In the genomic region with DNA sequence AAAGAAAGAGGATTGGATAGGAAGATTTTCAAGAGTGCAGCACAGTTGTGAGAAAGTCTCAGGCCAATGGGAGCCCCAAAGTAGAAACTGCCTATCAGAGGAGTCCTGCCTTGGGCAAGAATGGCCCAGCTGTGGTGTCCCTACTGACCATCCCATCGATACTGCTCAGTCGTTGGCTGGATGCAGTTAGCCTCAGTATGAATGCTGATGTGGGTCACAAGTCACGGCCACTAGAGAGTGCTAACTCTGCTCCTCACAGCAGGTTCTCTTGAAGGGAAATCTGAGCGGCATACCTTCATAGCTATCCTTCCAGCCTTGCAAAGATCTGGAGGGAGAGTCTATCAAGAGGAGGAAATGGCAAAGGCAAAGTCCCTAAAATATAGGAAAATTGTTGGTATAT, we compare ENCODE assay signal across 10 cellular contexts. TPM values are rescaled to one million over a fixed set of nuclear protein-coding genes. Genes with fewer than 3 reads are reported as not detected.
A peak's percentile ranks its signal among the peaks of the same experiment; 100 is the strongest.
DNase-seq lines count a peak whose midpoint lies in the region; ATAC-seq, FAIRE-seq and TF ChIP-seq lines count a peak whose summit lies in the region.
"Had no signal": no experiment of that assay in that cellular context is flagged by ENCODE, and none has a peak within 500 bp of the region (broad histone marks: within the 10 kb centered on the region; RNA-seq: fewer than 3 reads in every experiment).

No MANE protein-coding gene starts in this region.

- peak; percentile 55 for ATAC-seq in HG02678 (IDR thresholded peaks at IDR 0.05; ENCODE audit: unreplicated experiment)
- ATAC-seq in mucosa of descending colon = peak; percentile 72
- ATAC-seq in activated CD8-positive, alpha-beta memory T cell treated with anti-CD3 and anti-CD28 coated beads, Interleukin-2, amount 10 ng/mL, durations not matched to agents 7 days and 5 days = no peak

- 41 to 69% (median 50%) methylated on average over 4 of the region's 4 CpGs for WGBS in spleen, 5 donors

- H3K4me1 Mint-ChIP-seq in activated CD4-positive, alpha-beta T cell treated with anti-CD3 and anti-CD28 coated beads, Interleukin-2, amount 10 ng/mL, durations not matched to agents 24 days and 14 days = no peaks in the 10 kb centered on the region
- peaks cover 2% of the 10 kb centered on the region for H3K4me1 Mint-ChIP-seq in activated CD8-positive, alpha-beta memory T cell treated with anti-CD3 and anti-CD28 coated beads, Interleukin-2, amount 10 ng/mL, durations not matched to agents 7 days and 5 days
- H3K4me1 Mint-ChIP-seq: activated naive CD8-positive, alpha-beta T cell treated with anti-CD3 and anti-CD28 coated beads for 36 hours had no signal

- TF ChIP-seq CTCF in GM10248 (IDR thresholded peaks at IDR 0.05; ENCODE audit: control extremely low read depth, extremely low read depth, low read depth, missing control alignments) = peak; percentile 30
- peak; percentile 41 for TF ChIP-seq CTCF in bronchial epithelial cell (IDR thresholded peaks at IDR 0.05; ENCODE audit: insufficient read depth, low read length, severe bottlenecking)
- TF ChIP-seq CTCF in mucosa of descending colon (IDR thresholded peaks at IDR 0.05) = no peak
- TF ChIP-seq CTCF in spleen (IDR thresholded peaks at IDR 0.05 in 8 of 11, conservative IDR thresholded peaks at IDR 0.05 in 3 of 11) = no peak

- no peak overlapping the region for H3K4me3 Mint-ChIP-seq in activated CD4-positive, alpha-beta T cell treated with anti-CD3 and anti-CD28 coated beads, Interleukin-2, amount 10 ng/mL, durations not matched to agents 24 days and 14 days
- no peak overlapping the region for H3K4me3 Mint-ChIP-seq in activated CD8-positive, alpha-beta memory T cell treated with anti-CD3 and anti-CD28 coated beads, Interleukin-2, amount 10 ng/mL, durations not matched to agents 7 days and 5 days
- H3K4me3 Mint-ChIP-seq: activated naive CD8-positive, alpha-beta T cell treated with anti-CD3 and anti-CD28 coated beads for 36 hours had no signal

- FAIRE-seq in bronchial epithelial cell (lab: Jason Lieb, UNC) = no peak

- H3K27me3 ChIP-seq in bronchial epithelial cell (ENCODE audit: control insufficient read depth, insufficient read depth, low read length) = no peaks in the 10 kb centered on the region
- H3K27me3 ChIP-seq in spleen (replicated peaks in 1 of 7) = peaks cover 0 to 10% (median 0%) of the 10 kb centered on the region in 7 donors

- H3K4me3 ChIP-seq in bronchial epithelial cell (ENCODE audit: low read depth, low read length) (no peak overlapping the region), mucosa of descending colon (no peak overlapping the region), spleen (no peak overlapping the region)

- no peak overlapping the region for H3K27ac ChIP-seq in spleen

- CTCF ChIA-PET in GM10248 (lab: Yijun Ruan, JAX) = interaction anchor here (0.7 to 1.7 kb wide), 7 partner anchors 10 to 361 kb away, joined by 3 to 5 read pairs (median 3); no protein-coding TSS in a partner anchor
- CTCF ChIA-PET in activated CD8-positive, alpha-beta memory T cell treated with anti-CD3 and anti-CD28 coated beads, Interleukin-2, amount 10 ng/mL, durations not matched to agents 7 days and 5 days (lab: Charles Lee) = interaction anchor here (1.5 to 1.8 kb wide), 2 partner anchors 12 to 363 kb away, joined by 4 read pairs; partner anchors contain the start of gene CETN3

- POLR2A ChIA-PET in GM10248 (lab: Yijun Ruan, JAX) = no interaction called here

- TF ChIP-seq POLR2A in spleen (IDR thresholded peaks at IDR 0.05) = no peak

- H3K4me1 ChIP-seq in mucosa of descending colon (ENCODE audit: low read depth) (no peaks in the 10 kb centered on the region), spleen (no peaks in the 10 kb centered on the region)

- H3K27me3 Mint-ChIP-seq in activated CD4-positive, alpha-beta T cell treated with anti-CD3 and anti-CD28 coated beads, Interleukin-2, amount 10 ng/mL, durations not matched to agents 24 days and 14 days = peaks cover 43% of the 10 kb centered on the region
- peaks cover 31% of the 10 kb centered on the region for H3K27me3 Mint-ChIP-seq in activated CD8-positive, alpha-beta memory T cell treated with anti-CD3 and anti-CD28 coated beads, Interleukin-2, amount 10 ng/mL, durations not matched to agents 7 days and 5 days

- H3K9me3 Mint-ChIP-seq in activated CD4-positive, alpha-beta T cell treated with anti-CD3 and anti-CD28 coated beads, Interleukin-2, amount 10 ng/mL, durations not matched to agents 24 days and 14 days = no peaks in the 10 kb centered on the region
- no peaks in the 10 kb centered on the region for H3K9me3 Mint-ChIP-seq in activated CD8-positive, alpha-beta memory T cell treated with anti-CD3 and anti-CD28 coated beads, Interleukin-2, amount 10 ng/mL, durations not matched to agents 7 days and 5 days (ENCODE audit: low read depth)
- H3K9me3 Mint-ChIP-seq: activated naive CD8-positive, alpha-beta T cell treated with anti-CD3 and anti-CD28 coated beads for 36 hours had no signal

- H3K36me3 ChIP-seq in bronchial epithelial cell (ENCODE audit: control insufficient read depth, insufficient read depth, low read length) (no peaks in the 10 kb centered on the region), mucosa of descending colon (ENCODE audit: low read depth) (no peaks in the 10 kb centered on the region), spleen (no peaks in the 10 kb centered on the region)

- H3K36me3 Mint-ChIP-seq in activated CD4-positive, alpha-beta T cell treated with anti-CD3 and anti-CD28 coated beads, Interleukin-2, amount 10 ng/mL, durations not matched to agents 24 days and 14 days (ENCODE audit: low read depth) = no peaks in the 10 kb centered on the region
- H3K36me3 Mint-ChIP-seq in activated CD8-positive, alpha-beta memory T cell treated with anti-CD3 and anti-CD28 coated beads, Interleukin-2, amount 10 ng/mL, durations not matched to agents 7 days and 5 days = no peaks in the 10 kb centered on the region

- H3K9me3 ChIP-seq in mucosa of descending colon (no peaks in the 10 kb centered on the region), spleen (no peaks in the 10 kb centered on the region)

- intact Hi-C loops in mucosa of descending colon (cut with DNase I, micrococcal nuclease) (no loop called here), spleen (cut with DNase I; ENCODE audit: low total_unique reads) (no loop called here)
- intact Hi-C loops in activated CD4-positive, alpha-beta T cell treated with anti-CD3 and anti-CD28 coated beads, Interleukin-2, amount 10 ng/mL, durations not matched to agents 24 days and 14 days (cut with micrococcal nuclease) = no loop called here

- H3K27ac Mint-ChIP-seq in activated CD4-positive, alpha-beta T cell treated with anti-CD3 and anti-CD28 coated beads, Interleukin-2, amount 10 ng/mL, durations not matched to agents 24 days and 14 days = no peak overlapping the region
- no peak overlapping the region for H3K27ac Mint-ChIP-seq in activated CD8-positive, alpha-beta memory T cell treated with anti-CD3 and anti-CD28 coated beads, Interleukin-2, amount 10 ng/mL, durations not matched to agents 7 days and 5 days
- H3K27ac Mint-ChIP-seq: activated naive CD8-positive, alpha-beta T cell treated with anti-CD3 and anti-CD28 coated beads for 36 hours had no signal

- no peak for DNase-seq in GM10248 (ENCODE audit: extremely low spot score)
- peak; percentile 23 for DNase-seq in bronchial epithelial cell (ENCODE audit: low read depth)
- DNase-seq in mucosa of descending colon = peak in 1 of 3 donors; percentile 17
- no peak for DNase-seq in spleen
- DNase-seq in activated CD4-positive, alpha-beta T cell treated with anti-CD3 and anti-CD28 coated beads, Interleukin-2, amount 10 ng/mL, durations not matched to agents 24 days and 14 days = no peak
- DNase-seq in NCI-H2227 treated with DMSO at 0.1 percent for 48 hours (lab: John Stamatoyannopoulos, UW) = no peak
- no peak for DNase-seq in activated CD8-positive, alpha-beta memory T cell treated with anti-CD3 and anti-CD28 coated beads, Interleukin-2, amount 10 ng/mL, durations not matched to agents 7 days and 5 days
- DNase-seq: activated naive CD8-positive, alpha-beta T cell treated with anti-CD3 and anti-CD28 coated beads for 36 hours; SHP77 treated with DMSO at 0.1 percent for 48 hours had no signal

RNA-seq across cellular contexts. Expression of gene CETN3, which starts 11.6 kb away (rescaled TPM):
- total RNA-seq in bronchial epithelial cell = 8.2 and 15.7 TPM in 2 replicates
- 10 to 100 TPM; 15.0 to 18.7 (median 17.8) TPM for total RNA-seq in mucosa of descending colon
- 10 to 100 TPM in 6 of 7 donors, 1 to 10 TPM in 1; 7.8 to 20.2 (median 16.2) TPM for total RNA-seq in spleen
- polyA plus RNA-seq in spleen = 10 to 100 TPM; 18.2 to 28.2 (median 22.0) TPM
- total RNA-seq in activated CD4-positive, alpha-beta T cell treated with anti-CD3 and anti-CD28 coated beads, Interleukin-2, amount 10 ng/mL, durations not matched to agents 24 days and 14 days = 39.4 and 40.0 TPM in 2 replicates
- 10 to 100 TPM; 28.0 TPM for total RNA-seq in activated CD8-positive, alpha-beta memory T cell treated with anti-CD3 and anti-CD28 coated beads, Interleukin-2, amount 10 ng/mL, durations not matched to agents 7 days and 5 days

RNA-seq across cellular contexts. Expression of gene MBLAC2, which starts 53.4 kb away (rescaled TPM):
- 3.2 and 4.0 TPM in 2 replicates for total RNA-seq in bronchial epithelial cell
- total RNA-seq in mucosa of descending colon = 1 to 10 TPM; 4.5 to 5.8 (median 5.1) TPM
- 10 to 100 TPM in 1 of 7 donors, 1 to 10 TPM in 6; 4.8 to 11.8 (median 7.8) TPM for total RNA-seq in spleen
- 1 to 10 TPM; 2.2 to 3.4 (median 3.4) TPM for polyA plus RNA-seq in spleen
- 6.1 and 6.4 TPM in 2 replicates for total RNA-seq in activated CD4-positive, alpha-beta T cell treated with anti-CD3 and anti-CD28 coated beads, Interleukin-2, amount 10 ng/mL, durations not matched to agents 24 days and 14 days
- 1 to 10 TPM; 4.7 to 6.0 TPM for total RNA-seq in activated CD8-positive, alpha-beta memory T cell treated with anti-CD3 and anti-CD28 coated beads, Interleukin-2, amount 10 ng/mL, durations not matched to agents 7 days and 5 days

RNA-seq across cellular contexts. Expression of gene POLR3G, which starts 53.5 kb away (rescaled TPM):
- total RNA-seq in bronchial epithelial cell = 7.4 and 7.9 TPM in 2 replicates
- total RNA-seq in mucosa of descending colon = 1 to 10 TPM in 2 of 3 donors, under 1 TPM in 1; 0.64 to 1.5 (median 1.3) TPM
- 1 to 10 TPM; 1.4 to 4.3 (median 2.5) TPM for total RNA-seq in spleen
- 1 to 10 TPM in 2 of 3 donors, under 1 TPM in 1; 0.93 to 2.3 (median 1.5) TPM for polyA plus RNA-seq in spleen
- total RNA-seq in activated CD4-positive, alpha-beta T cell treated with anti-CD3 and anti-CD28 coated beads, Interleukin-2, amount 10 ng/mL, durations not matched to agents 24 days and 14 days = 22.2 and 25.1 TPM in 2 replicates
- 10 to 100 TPM in 1 of 2 experiments, 1 to 10 TPM in 1; 8.6 to 10.4 TPM for total RNA-seq in activated CD8-positive, alpha-beta memory T cell treated with anti-CD3 and anti-CD28 coated beads, Interleukin-2, amount 10 ng/mL, durations not matched to agents 7 days and 5 days

Comparison
In these comparisons a context has a peak if more than half of its experiments do, and no peak if none do; other contexts are left out.
1. CTCF ChIP-seq: peak in GM10248 (single experiment) and bronchial epithelial cell (single experiment); none in mucosa of descending colon (single experiment) and spleen (0 of 11).